In the genomic region with DNA sequence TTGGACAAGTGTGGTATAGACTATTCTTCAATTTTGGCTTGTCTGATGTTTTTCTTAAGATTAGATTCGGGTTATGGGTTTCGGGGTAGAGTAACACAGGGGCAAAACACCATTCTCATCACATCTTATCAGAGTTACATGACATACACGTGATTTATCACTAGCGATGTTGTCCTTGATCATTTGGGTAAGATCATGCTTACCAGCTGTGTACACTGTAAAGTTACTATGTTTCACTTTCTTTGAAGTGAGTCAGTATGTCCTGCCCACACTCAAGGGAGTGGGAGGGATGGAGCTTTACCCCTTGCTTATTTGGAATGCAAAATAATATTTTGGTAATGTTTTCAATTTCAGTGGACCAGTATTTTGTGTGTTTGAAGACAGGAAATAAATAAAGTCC, we compare ENCODE assay signal across 21 cellular contexts.
DNase-seq lines count a peak whose midpoint lies in the region; ATAC-seq, FAIRE-seq and TF ChIP-seq lines count a peak whose summit lies in the region.
"Had no signal": no experiment of that assay in that cellular context is flagged by ENCODE, and none has a peak within 500 bp of the region (broad histone marks: within the 10 kb centered on the region; RNA-seq: fewer than 3 reads in every experiment).

No MANE protein-coding gene starts in this region.

- peaks cover 13% of the 10 kb centered on the region for H3K4me1 ChIP-seq in Caco-2

- no peaks in the 10 kb centered on the region for H3K36me3 Mint-ChIP-seq in Caco-2 (ENCODE audit: insufficient read depth, unreplicated experiment)

- FAIRE-seq in endometrium (lab: Jason Lieb, UNC): peak; percentile 78
- FAIRE-seq: K562, urothelium cell line had no signal

- no peaks in the 10 kb centered on the region for H3K27me3 ChIP-seq in Caco-2 (replicated peaks; ENCODE audit: control insufficient read depth, insufficient read depth, low read length)
- H3K27me3 ChIP-seq: neural progenitor cell had no signal

- no peak overlapping the region for H3K27ac Mint-ChIP-seq in Caco-2 (ENCODE audit: unreplicated experiment)
- no peak overlapping the region for H3K27ac Mint-ChIP-seq in stimulated activated naive CD8-positive, alpha-beta T cell treated with anti-CD3 and anti-CD28 coated beads, Interleukin-15, amount 100 ng/mL, for 72 hours
- H3K27ac Mint-ChIP-seq: activated CD8-positive, alpha-beta T cell treated with anti-CD3 and anti-CD28 coated beads for 36 hours; activated T-helper 1 cell treated with anti-CD3 and anti-CD28 coated beads, Interleukin-12 subunit alpha, Interleukin-12 subunit beta, Interleukin-2, Interleukin-4 antibody, amounts not matched to agents 30 ng/mL and 10 ng/mL and 1 ng/mL, durations not matched to agents 14 hours and 24 hours and 36 hours; CD4-positive, alpha-beta T cell; neural progenitor cell had no signal

- POLR2A ChIA-PET in Caco-2 (lab: Charles Lee): no interaction called here

- DNase-seq in hippocampal formation (lab: John Stamatoyannopoulos, UW) (no peak), Caco-2 (no peak)
- DNase-seq in stimulated activated naive CD8-positive, alpha-beta T cell treated with anti-CD3 and anti-CD28 coated beads, Interleukin-15, amount 100 ng/mL, for 72 hours: no peak
- no peak for DNase-seq in activated CD4-positive, CD25-positive, alpha-beta regulatory T cell (lab: John Stamatoyannopoulos, UW)
- DNase-seq: activated CD8-positive, alpha-beta T cell treated with anti-CD3 and anti-CD28 coated beads for 36 hours; caudate nucleus; CD4-positive, alpha-beta T cell; DMS79 treated with DMSO at 0.1 percent for 48 hours; left colon; NCI-H2171; NCI-H774; retina; SW 1271 had no signal

- intact Hi-C loops in Caco-2 (cut with micrococcal nuclease; ENCODE audit: unreplicated experiment): no loop called here

- no peak overlapping the region for H3K4me3 Mint-ChIP-seq in Caco-2 (ENCODE audit: unreplicated experiment)
- no peak overlapping the region for H3K4me3 Mint-ChIP-seq in stimulated activated naive CD8-positive, alpha-beta T cell treated with anti-CD3 and anti-CD28 coated beads, Interleukin-15, amount 100 ng/mL, for 72 hours
- H3K4me3 Mint-ChIP-seq: activated CD8-positive, alpha-beta T cell treated with anti-CD3 and anti-CD28 coated beads for 36 hours; activated T-helper 1 cell treated with anti-CD3 and anti-CD28 coated beads, Interleukin-12 subunit alpha, Interleukin-12 subunit beta, Interleukin-2, Interleukin-4 antibody, amounts not matched to agents 30 ng/mL and 10 ng/mL and 1 ng/mL, durations not matched to agents 14 hours and 24 hours and 36 hours; CD4-positive, alpha-beta T cell; neural progenitor cell had no signal

- H3K36me3 ChIP-seq in Caco-2 (ENCODE audit: control insufficient read depth, insufficient read depth, low read length): no peaks in the 10 kb centered on the region
- H3K36me3 ChIP-seq: neural progenitor cell had no signal

- ATAC-seq in GM18517 (IDR thresholded peaks at IDR 0.05; ENCODE audit: unreplicated experiment): peak; percentile 82
- peak; percentile 70 for ATAC-seq in GM21526 (IDR thresholded peaks at IDR 0.05; ENCODE audit: low FRiP score, unreplicated experiment)
- peak; percentile 47 for ATAC-seq in HG03139 (IDR thresholded peaks at IDR 0.05; ENCODE audit: unreplicated experiment)
- no peak for ATAC-seq in stimulated activated naive CD8-positive, alpha-beta T cell treated with anti-CD3 and anti-CD28 coated beads, Interleukin-15, amount 100 ng/mL, for 72 hours
- ATAC-seq: activated CD8-positive, alpha-beta T cell treated with anti-CD3 and anti-CD28 coated beads for 36 hours; K562; left colon had no signal

- H3K27me3 Mint-ChIP-seq in Caco-2 (ENCODE audit: insufficient read depth, unreplicated experiment): no peaks in the 10 kb centered on the region
- no peaks in the 10 kb centered on the region for H3K27me3 Mint-ChIP-seq in stimulated activated naive CD8-positive, alpha-beta T cell treated with anti-CD3 and anti-CD28 coated beads, Interleukin-15, amount 100 ng/mL, for 72 hours
- H3K27me3 Mint-ChIP-seq: activated CD8-positive, alpha-beta T cell treated with anti-CD3 and anti-CD28 coated beads for 36 hours; CD4-positive, alpha-beta T cell had no signal

- H3K9me3 ChIP-seq in Caco-2: 0 out of 2 replicates have a peak, but pooled peaks cover 3% of the 10 kb centered on the region

- CTCF ChIA-PET in Caco-2 (lab: Charles Lee): no interaction called here

- BruUV-seq in Caco-2 (replicated peaks; lab: Mats Ljungman, UMichigan): no TSS peak

- peaks cover 24% of the 10 kb centered on the region for H3K4me1 Mint-ChIP-seq in Caco-2 (ENCODE audit: low read depth, unreplicated experiment)
- H3K4me1 Mint-ChIP-seq in stimulated activated naive CD8-positive, alpha-beta T cell treated with anti-CD3 and anti-CD28 coated beads, Interleukin-15, amount 100 ng/mL, for 72 hours: no peaks in the 10 kb centered on the region

- no peak for TF ChIP-seq CTCF in Caco-2 (IDR thresholded peaks at IDR 0.05; ENCODE audit: insufficient read depth in 1 of 2, low read depth in 1 of 2, low read length in 1 of 2, severe bottlenecking in 1 of 2, unreplicated experiment in 1 of 2)

- H3K9me3 Mint-ChIP-seq in Caco-2 (ENCODE audit: unreplicated experiment): peaks cover 23% of the 10 kb centered on the region
- H3K9me3 Mint-ChIP-seq in stimulated activated naive CD8-positive, alpha-beta T cell treated with anti-CD3 and anti-CD28 coated beads, Interleukin-15, amount 100 ng/mL, for 72 hours: peaks cover 0 to 6% of the 10 kb centered on the region in 2 donors

- H3K4me3 ChIP-seq in Caco-2 (ENCODE audit: low read depth, low read length): no peak overlapping the region
- H3K4me3 ChIP-seq: K562, neural progenitor cell had no signal
